Comparison of ENCODE assay signal across 22 cellular contexts in genomic region chr11:32082346-32082986, GRCh38.
"Had no signal": no experiment of that assay in that cellular context is flagged by ENCODE, and none has a peak within 500 bp of the region (broad histone marks: within the 10 kb centered on the region; RNA-seq: fewer than 3 reads in every experiment).

No MANE protein-coding gene starts in this region.

- DNase-seq: erythroblast; head of caudate nucleus; kidney; left cardiac atrium; left ventricle myocardium inferior; lower lobe of right lung; mesenchymal stem cell; naive B cell; nephron progenitor cell; posterior cingulate gyrus; spleen; stimulated activated CD4-positive, alpha-beta T cell treated with anti-CD3 and anti-CD28 coated beads, Interleukin-15, amount 100 ng/mL, for 24 hours; stimulated activated CD4-positive, alpha-beta T cell treated with anti-CD3 and anti-CD28 coated beads, Interleukin-1b, Interleukin-23, amount 100 ng/mL, for 48 hours; stimulated activated CD4-positive, alpha-beta T cell treated with anti-CD3 and anti-CD28 coated beads, Interleukin-4, amount 100 ng/mL, for 24 hours had no signal

- H3K27ac ChIP-seq: foreskin keratinocyte, hepatocyte, left ventricle myocardium inferior, lower lobe of right lung, neutrophil, spleen, tibial nerve had no signal

- H3K9me3 Mint-ChIP-seq: dendritic cell treated with granulocyte-macrophage colony-stimulating factor and Interleukin-4, amounts not matched to agents 40 ng/mL and 50 ng/mL, for 4 days; stimulated activated memory B cell treated with anti-CD40 and anti-IgM and Interleukin-4, amounts not matched to agents 10 μg/mL and 1 μg/mL and 100 μg/mL, for 72 hours; stimulated activated naive CD8-positive, alpha-beta T cell treated with anti-CD3 and anti-CD28 coated beads, Interleukin-15, Interleukin-2, amounts not matched to agents 100 ng/mL and 50 ng/mL, for 24 hours had no signal

- H3K27ac Mint-ChIP-seq: dendritic cell treated with granulocyte-macrophage colony-stimulating factor and Interleukin-4, amounts not matched to agents 40 ng/mL and 50 ng/mL, for 4 days; naive B cell; stimulated activated memory B cell treated with anti-CD40 and anti-IgM and Interleukin-4, amounts not matched to agents 10 μg/mL and 1 μg/mL and 100 μg/mL, for 72 hours; stimulated activated naive CD8-positive, alpha-beta T cell treated with anti-CD3 and anti-CD28 coated beads, Interleukin-15, Interleukin-2, amounts not matched to agents 100 ng/mL and 50 ng/mL, for 24 hours had no signal

- H3K36me3 ChIP-seq: left ventricle myocardium inferior, lower lobe of right lung, neutrophil, spleen, tibial nerve had no signal

- H3K36me3 Mint-ChIP-seq: naive B cell; stimulated activated memory B cell treated with anti-CD40 and anti-IgM and Interleukin-4, amounts not matched to agents 10 μg/mL and 1 μg/mL and 100 μg/mL, for 72 hours had no signal

- H3K27me3 Mint-ChIP-seq: dendritic cell treated with granulocyte-macrophage colony-stimulating factor and Interleukin-4, amounts not matched to agents 40 ng/mL and 50 ng/mL, for 4 days had no signal

- H2AFZ ChIP-seq: hepatocyte had no signal

- H3K4me1 ChIP-seq: foreskin keratinocyte, lower lobe of right lung, spleen had no signal

- H3K4me1 Mint-ChIP-seq: naive B cell; stimulated activated memory B cell treated with anti-CD40 and anti-IgM and Interleukin-4, amounts not matched to agents 10 μg/mL and 1 μg/mL and 100 μg/mL, for 72 hours had no signal

- H3K9me3 ChIP-seq: left ventricle myocardium inferior, lower lobe of right lung, neutrophil, spleen, tibial nerve had no signal

- H3K27me3 ChIP-seq: foreskin keratinocyte, hepatocyte, spleen, tibial nerve had no signal

- H3K4me3 Mint-ChIP-seq: dendritic cell treated with granulocyte-macrophage colony-stimulating factor and Interleukin-4, amounts not matched to agents 40 ng/mL and 50 ng/mL, for 4 days; naive B cell; nephron progenitor cell; stimulated activated memory B cell treated with anti-CD40 and anti-IgM and Interleukin-4, amounts not matched to agents 10 μg/mL and 1 μg/mL and 100 μg/mL, for 72 hours; stimulated activated naive CD8-positive, alpha-beta T cell treated with anti-CD3 and anti-CD28 coated beads, Interleukin-15, Interleukin-2, amounts not matched to agents 100 ng/mL and 50 ng/mL, for 24 hours had no signal

- H3K4me3 ChIP-seq: hepatocyte, left ventricle myocardium inferior, lower lobe of right lung, spleen, tibial nerve had no signal

- ATAC-seq: left cardiac atrium; lower lobe of right lung; sciatic nerve; stimulated activated memory B cell treated with anti-CD40 and anti-IgM and Interleukin-4, amounts not matched to agents 10 μg/mL and 1 μg/mL and 100 μg/mL, for 72 hours had no signal

- H3K4me2 ChIP-seq: hepatocyte had no signal
